In genomic region chr15:100627789-100628395, GRCh38 we compare ENCODE assay signal across 8 cellular contexts. TPM values are rescaled to one million over a fixed set of nuclear protein-coding genes. Genes with fewer than 3 reads are reported as not detected.
DNase-seq lines count a peak whose midpoint lies in the region; ATAC-seq and TF ChIP-seq lines count a peak whose summit lies in the region.

No MANE protein-coding gene starts in this region.

- intact Hi-C loops in activated CD4-positive, alpha-beta memory T cell treated with anti-CD3 and anti-CD28 coated beads for 36 hours (cut with micrococcal nuclease): loop anchor here (1.0 to 5.0 kb wide), 3 partner anchors 245 to 379 kb away; partner anchors contain the start of gene LRRK1

- POLR2A ChIA-PET in activated CD4-positive, alpha-beta memory T cell treated with anti-CD3 and anti-CD28 coated beads for 36 hours (lab: Charles Lee): no interaction called here

- no peaks in the 10 kb centered on the region for H3K27me3 ChIP-seq in BE2C
- H3K27me3 ChIP-seq in mesenchymal stem cell (ENCODE audit: control insufficient read depth in 1 of 2, insufficient read depth in 1 of 2, low read length in 2 of 2): no peaks in the 10 kb centered on the region

- H3K27me3 Mint-ChIP-seq in activated CD4-positive, alpha-beta memory T cell treated with anti-CD3 and anti-CD28 coated beads for 36 hours: no peaks in the 10 kb centered on the region

- peaks cover 8% of the 10 kb centered on the region for H3K4me1 Mint-ChIP-seq in activated CD4-positive, alpha-beta memory T cell treated with anti-CD3 and anti-CD28 coated beads for 36 hours (ENCODE audit: low read depth)

- no peak overlapping the region for H2BK12ac ChIP-seq in mesenchymal stem cell (ENCODE audit: low read length in 2 of 2)

- no peak overlapping the region for H3K27ac Mint-ChIP-seq in activated CD4-positive, alpha-beta memory T cell treated with anti-CD3 and anti-CD28 coated beads for 36 hours

- CTCF ChIA-PET in activated CD4-positive, alpha-beta memory T cell treated with anti-CD3 and anti-CD28 coated beads for 36 hours (lab: Charles Lee): interaction anchor here (1.1 to 1.5 kb wide), 8 partner anchors 9 to 380 kb away, joined by 3 to 18 read pairs (median 4); no protein-coding TSS in a partner anchor

- no peak overlapping the region for H4K91ac ChIP-seq in mesenchymal stem cell (ENCODE audit: low read length)

- peaks cover 28% of the 10 kb centered on the region for H3K79me1 ChIP-seq in mesenchymal stem cell (replicated peaks; ENCODE audit: low read length, poor library complexity, severe bottlenecking)

- no peak overlapping the region for H3K4me3 Mint-ChIP-seq in activated CD4-positive, alpha-beta memory T cell treated with anti-CD3 and anti-CD28 coated beads for 36 hours

- H3K4me2 ChIP-seq in mesenchymal stem cell (ENCODE audit: low read length, poor library complexity, severe bottlenecking): no peak overlapping the region

- H3K27ac ChIP-seq in mesenchymal stem cell (ENCODE audit: low read length, poor library complexity, severe bottlenecking): no peak overlapping the region

- TF ChIP-seq CTCF in BE2C (IDR thresholded peaks at IDR 0.05; ENCODE audit: low read depth, low read length): peak; percentile 80

- no peak overlapping the region for H3K4me3 ChIP-seq in BE2C (ENCODE audit: low read depth, low read length)
- H3K4me3 ChIP-seq in mesenchymal stem cell (ENCODE audit: insufficient read depth in 1 of 2, low read depth in 1 of 2, low read length in 2 of 2): no peak overlapping the region

- H2AK5ac ChIP-seq in mesenchymal stem cell (ENCODE audit: low read length, severe bottlenecking): no peak overlapping the region

- peak overlapping the region; percentile 56 for H3K9ac ChIP-seq in mesenchymal stem cell (ENCODE audit: low read length)

- no peak overlapping the region for H4K8ac ChIP-seq in mesenchymal stem cell (ENCODE audit: low read length)

- peak; percentile 52 for DNase-seq in BE2C
- peak; percentile 2 for DNase-seq in NCI-H748 treated with DMSO at 0.1 percent for 48 hours (lab: John Stamatoyannopoulos, UW)
- peak; percentile 69 for DNase-seq in activated CD4-positive, alpha-beta memory T cell treated with anti-CD3 and anti-CD28 coated beads for 36 hours
- DNase-seq in effector CD4-positive, alpha-beta T cell: peak; percentile 60
- DNase-seq in mesenchymal stem cell: peak; percentile 75
- DNase-seq in stimulated activated CD8-positive, alpha-beta memory T cell treated with anti-CD3 and anti-CD28 coated beads, Interleukin-2, amount 100 ng/mL, for 1 hour (ENCODE audit: low read depth in 2 of 2): peak; percentile 41 to 42

- no peak overlapping the region for H3K4ac ChIP-seq in mesenchymal stem cell (ENCODE audit: low read depth in 1 of 2, low read length in 2 of 2)

- peaks cover 20% of the 10 kb centered on the region for H3K36me3 Mint-ChIP-seq in activated CD4-positive, alpha-beta memory T cell treated with anti-CD3 and anti-CD28 coated beads for 36 hours

- no peak overlapping the region for H2BK15ac ChIP-seq in mesenchymal stem cell (ENCODE audit: low read depth, poor library complexity, severe bottlenecking)

- peak; percentile 84 for ATAC-seq in GM19023 (IDR thresholded peaks at IDR 0.05; ENCODE audit: unreplicated experiment)
- peak; percentile 84 for ATAC-seq in HG03354 (IDR thresholded peaks at IDR 0.05; ENCODE audit: poor library complexity, severe bottlenecking, unreplicated experiment)

- no peaks in the 10 kb centered on the region for H3K9me3 Mint-ChIP-seq in activated CD4-positive, alpha-beta memory T cell treated with anti-CD3 and anti-CD28 coated beads for 36 hours

- H2AFZ ChIP-seq in mesenchymal stem cell (ENCODE audit: low read depth, low read length): no peak overlapping the region

- H2BK5ac ChIP-seq in mesenchymal stem cell (ENCODE audit: low read depth, low read length, poor library complexity, severe bottlenecking): no peak overlapping the region

- no peak overlapping the region for H3K14ac ChIP-seq in mesenchymal stem cell (ENCODE audit: low read length in 2 of 2)

- no peak overlapping the region for H3K23ac ChIP-seq in mesenchymal stem cell (ENCODE audit: low read length in 2 of 2)

- WGBS in mesenchymal stem cell: 10% methylated on average over 4 of the region's 6 CpGs

- H3K18ac ChIP-seq in mesenchymal stem cell (ENCODE audit: low read depth in 1 of 2, low read length in 2 of 2): no peak overlapping the region

- no peaks in the 10 kb centered on the region for H3K4me1 ChIP-seq in BE2C
- H3K4me1 ChIP-seq in mesenchymal stem cell (ENCODE audit: control insufficient read depth, insufficient read depth, low read depth, low read length): peaks cover 1% of the 10 kb centered on the region

- H3K36me3 ChIP-seq in BE2C (peaks cover 9% of the 10 kb centered on the region), mesenchymal stem cell (ENCODE audit: control insufficient read depth in 1 of 2, insufficient read depth in 2 of 2, low read depth in 1 of 2, low read length in 2 of 2) (peaks cover 16 to 33% of the 10 kb centered on the region in 2 experiments)

- H2BK120ac ChIP-seq in mesenchymal stem cell (ENCODE audit: low read depth, low read length): no peak overlapping the region

- no peaks in the 10 kb centered on the region for H3K9me3 ChIP-seq in BE2C
- no peaks in the 10 kb centered on the region for H3K9me3 ChIP-seq in mesenchymal stem cell (ENCODE audit: control insufficient read depth, low read length)

RNA-seq across cellular contexts. Expression of gene ASB7, which starts 25.5 kb away (rescaled TPM):
- 14.0 TPM for polyA plus RNA-seq in BE2C (2012; ENCODE audit: insufficient read depth, insufficient read length, low read depth)
- 10 to 100 TPM; 19.6 to 21.3 TPM for total RNA-seq in activated CD4-positive, alpha-beta memory T cell treated with anti-CD3 and anti-CD28 coated beads for 36 hours
- polyA plus RNA-seq in mesenchymal stem cell (2013, experiment 1 of 2): 5.8 TPM
- 6.4 TPM for polyA plus RNA-seq in mesenchymal stem cell (2013, experiment 2 of 2)

RNA-seq across cellular contexts. Expression of gene LINS1, which starts 25.9 kb away (rescaled TPM):
- 14.2 TPM for polyA plus RNA-seq in BE2C (2012; ENCODE audit: insufficient read depth, insufficient read length, low read depth)
- total RNA-seq in activated CD4-positive, alpha-beta memory T cell treated with anti-CD3 and anti-CD28 coated beads for 36 hours: 10 to 100 TPM; 31.6 to 37.0 TPM
- 5.8 TPM for polyA plus RNA-seq in mesenchymal stem cell (2013, experiment 1 of 2)
- polyA plus RNA-seq in mesenchymal stem cell (2013, experiment 2 of 2): 7.2 TPM

Comparison
In these comparisons a context has a peak if more than half of its experiments do, and no peak if none do; other contexts are left out.
1. DNase-seq: peak in every context shown above with its lines; median percentile 75 in mesenchymal stem cell; 69 in activated CD4-positive, alpha-beta memory T cell treated with anti-CD3 and anti-CD28 coated beads for 36 hours; 60 in effector CD4-positive, alpha-beta T cell; 52 in BE2C; 42 in stimulated activated CD8-positive, alpha-beta memory T cell treated with anti-CD3 and anti-CD28 coated beads, Interleukin-2, amount 100 ng/mL, for 1 hour; 2 in NCI-H748 treated with DMSO at 0.1 percent for 48 hours.